10 cellular contexts compared by ENCODE assay signal in the genomic region with DNA sequence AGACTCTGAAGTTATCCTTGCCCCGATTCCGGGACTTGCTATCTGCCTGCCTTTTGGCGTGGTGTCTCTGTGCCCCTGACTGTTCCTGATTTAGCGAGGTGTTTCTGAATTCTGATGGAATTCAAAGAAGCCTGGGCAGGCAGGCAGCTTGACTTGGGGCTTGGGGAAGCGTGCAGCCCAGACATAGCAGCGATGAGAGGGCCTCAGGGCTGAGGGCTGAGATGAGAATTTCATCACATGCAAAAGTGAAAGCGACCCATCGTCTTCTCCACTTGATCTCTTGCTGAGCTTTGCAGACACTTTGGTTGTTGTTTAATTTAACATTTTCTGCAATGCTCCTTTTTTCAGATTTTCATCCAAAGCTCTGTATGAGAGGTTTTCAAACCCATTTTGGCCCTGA. TPM values are rescaled to one million over a fixed set of nuclear protein-coding genes. Genes with fewer than 3 reads are reported as not detected.
A peak's percentile ranks its signal among the peaks of the same experiment; 100 is the strongest.
DNase-seq lines count a peak whose midpoint lies in the region; ATAC-seq and TF ChIP-seq lines count a peak whose summit lies in the region.
"Had no signal": no experiment of that assay in that cellular context is flagged by ENCODE, and none has a peak within 500 bp of the region (broad histone marks: within the 10 kb centered on the region; RNA-seq: fewer than 3 reads in every experiment).

No MANE protein-coding gene starts in this region.

- H3K36me3 ChIP-seq in OCI-LY1 (ENCODE audit: insufficient read depth, low read length) (peaks cover 12% of the 10 kb centered on the region; the same call in 1 of the 2 replicates), fibroblast of lung (ENCODE audit: control insufficient read depth, insufficient read depth, low read length) (no peaks in the 10 kb centered on the region), uterus (no peaks in the 10 kb centered on the region)
- H3K36me3 ChIP-seq: ovary had no signal

- peak overlapping the region; percentile 42; the same call in 1 of the 2 replicates for H3K4me2 ChIP-seq in OCI-LY1 (ENCODE audit: low read length)
- peak overlapping the region; percentile 75 for H3K4me2 ChIP-seq in fibroblast of lung (ENCODE audit: extremely low read depth, insufficient read depth, low read length)

- peak overlapping the region; percentile 23; the same call in 1 of the 2 replicates for H3K9ac ChIP-seq in OCI-LY1 (ENCODE audit: low read length)
- H3K9ac ChIP-seq in fibroblast of lung (ENCODE audit: insufficient read depth, low read length): no peak overlapping the region

- H3K79me2 ChIP-seq in OCI-LY1 (ENCODE audit: insufficient read depth, low read length): peaks cover 29% of the 10 kb centered on the region; the same call in 1 of the 2 replicates
- H3K79me2 ChIP-seq in fibroblast of lung (ENCODE audit: control insufficient read depth, insufficient read depth, low read length): peaks cover 11% of the 10 kb centered on the region

- TF ChIP-seq POLR2A in uterus (IDR thresholded peaks at IDR 0.05): no peak

- no peaks in the 10 kb centered on the region for H3K27me3 ChIP-seq in OCI-LY1 (ENCODE audit: insufficient read depth, low read length)
- no peaks in the 10 kb centered on the region for H3K27me3 ChIP-seq in fibroblast of lung (ENCODE audit: control insufficient read depth, insufficient read depth, low read length)
- no peaks in the 10 kb centered on the region for H3K27me3 ChIP-seq in uterus
- H3K27me3 ChIP-seq: MG63, ovary had no signal

- H3K9me2 ChIP-seq in OCI-LY1 (ENCODE audit: low read depth, low read length): no peaks in the 10 kb centered on the region

- H2AFZ ChIP-seq in OCI-LY1 (ENCODE audit: low read length) (no peak overlapping the region), fibroblast of lung (ENCODE audit: low read length) (no peak overlapping the region)

- intact Hi-C loops in left ventricle myocardium superior (cut with micrococcal nuclease) (no loop called here), Right ventricle myocardium superior (cut with DNase I) (no loop called here), uterus (cut with DNase I; ENCODE audit: low total_unique reads) (no loop called here), Right ventricle myocardium inferior (cut with DNase I) (no loop called here)

- 0 out of 2 replicates have a peak, but pooled peaks cover 3% of the 10 kb centered on the region for H3F3A ChIP-seq in OCI-LY1 (ENCODE audit: insufficient read depth, low read length)

- H3K9me3 ChIP-seq in OCI-LY1 (ENCODE audit: low read length) (no peaks in the 10 kb centered on the region), fibroblast of lung (ENCODE audit: control insufficient read depth, insufficient read depth, low read depth, low read length) (no peaks in the 10 kb centered on the region), uterus (no peaks in the 10 kb centered on the region)
- H3K9me3 ChIP-seq: MG63, ovary had no signal

- H3K27ac ChIP-seq in OCI-LY1 (ENCODE audit: low read depth, low read length, poor library complexity, severe bottlenecking): peak overlapping the region; percentile 68
- H3K27ac ChIP-seq in fibroblast of lung (ENCODE audit: insufficient read depth, low read length): no peak overlapping the region
- no peak overlapping the region for H3K27ac ChIP-seq in uterus
- H3K27ac ChIP-seq: ovary had no signal

- H3K4me3 ChIP-seq in OCI-LY1 (ENCODE audit: low read depth, low read length, poor library complexity, severe bottlenecking) (peak overlapping the region; percentile 8), fibroblast of lung (replicated peaks in 1 of 4; ENCODE audit: control extremely low read depth in 1 of 4, insufficient read depth in 1 of 4, low read depth in 3 of 4, low read length in 4 of 4) (peak overlapping the region in 2 of 4 experiments; percentile 19 to 24), uterus (no peak overlapping the region)
- H3K4me3 ChIP-seq: MG63, ovary had no signal

- H4K20me1 ChIP-seq in OCI-LY1 (ENCODE audit: insufficient read depth, low read length) (no peaks in the 10 kb centered on the region), fibroblast of lung (ENCODE audit: control insufficient read depth, extremely low read depth, insufficient read depth, low read length) (no peaks in the 10 kb centered on the region)

- no peak for TF ChIP-seq CTCF in OCI-LY1 (IDR thresholded peaks at IDR 0.05; ENCODE audit: low read length)
- no peak for TF ChIP-seq CTCF in fibroblast of lung (conservative IDR thresholded peaks at IDR 0.05 in 1 of 2, IDR thresholded peaks at IDR 0.05 in 1 of 2; ENCODE audit: low read depth in 1 of 2, low read length in 2 of 2)
- no peak for TF ChIP-seq CTCF in uterus (IDR thresholded peaks at IDR 0.05)

- DNase-seq in left ventricle myocardium superior (no peak), Right ventricle myocardium superior (no peak), fibroblast of lung (ENCODE audit: low read depth in 2 of 2) (no peak), HK-2 (ENCODE audit: unreplicated experiment) (no peak), uterus (no peak), mucosa of gallbladder (ENCODE audit: low spot score) (no peak), Right ventricle myocardium inferior (ENCODE audit: missing footprints) (no peak)
- DNase-seq: MG63, ovary had no signal

- ATAC-seq in left ventricle myocardium superior (peak; percentile 48), Right ventricle myocardium superior (ENCODE audit: poor library complexity) (no peak), Right ventricle myocardium inferior (no peak)

- H3K4me1 ChIP-seq in OCI-LY1 (ENCODE audit: insufficient read depth, low read length, severe bottlenecking): peaks cover 62% of the 10 kb centered on the region
- H3K4me1 ChIP-seq in fibroblast of lung (ENCODE audit: control insufficient read depth, extremely low read depth, insufficient read depth, low read length): no peaks in the 10 kb centered on the region
- H3K4me1 ChIP-seq in uterus: peaks cover 4 to 12% of the 10 kb centered on the region in 2 donors

RNA-seq across cellular contexts. Expression of a gene that starts 57.8 kb away (rescaled TPM):
- total RNA-seq in left ventricle myocardium superior (13.5 TPM), Right ventricle myocardium superior (9.4 TPM), fibroblast of lung (4.1 and 5.0 TPM in 2 replicates), uterus (10 to 100 TPM; 12.7 to 59.9 (median 16.1) TPM), mucosa of gallbladder (35.3 TPM), Right ventricle myocardium inferior (12.4 TPM)
- polyA plus RNA-seq in fibroblast of lung: 3.4 and 4.7 TPM in 2 replicates
- 12.4 and 15.6 TPM in 2 replicates for polyA plus RNA-seq in fibroblast of lung (2012)
- polyA minus RNA-seq in fibroblast of lung (ENCODE audit: low replicate concordance): 14.9 and 19.3 TPM in 2 replicates
